ENCODE assay signal across 15 cellular contexts in genomic region chr7:106279425-106280182, GRCh38. TPM values are rescaled to one million over a fixed set of nuclear protein-coding genes. Genes with fewer than 3 reads are reported as not detected.
A peak's percentile ranks its signal among the peaks of the same experiment; 100 is the strongest.
DNase-seq lines count a peak whose midpoint lies in the region; ATAC-seq and TF ChIP-seq lines count a peak whose summit lies in the region.
"Had no signal": no experiment of that assay in that cellular context is flagged by ENCODE, and none has a peak within 500 bp of the region (broad histone marks: within the 10 kb centered on the region; RNA-seq: fewer than 3 reads in every experiment).

No MANE protein-coding gene starts in this region.

- 78% methylated on average over 2 of the region's 2 CpGs for WGBS in right lobe of liver (ENCODE audit: insufficient coverage, low coverage, low lambda C conversion rate, missing lambda C conversion rate)

- H3K4me3 Mint-ChIP-seq in CD14-positive monocyte (peak overlapping the region; percentile 53 to 70), GM23338 (no peak overlapping the region)
- no peak overlapping the region for H3K4me3 Mint-ChIP-seq in activated CD8-positive, alpha-beta T cell treated with anti-CD3 and anti-CD28 coated beads, Interleukin-2, amount 10 ng/mL, durations not matched to agents 7 days and 5 days

- H3K4me1 Mint-ChIP-seq in CD14-positive monocyte, result peaks cover 37% of the 10 kb centered on the region
- H3K4me1 Mint-ChIP-seq in GM23338, result peaks cover 24% of the 10 kb centered on the region
- H3K4me1 Mint-ChIP-seq in activated CD8-positive, alpha-beta T cell treated with anti-CD3 and anti-CD28 coated beads, Interleukin-2, amount 10 ng/mL, durations not matched to agents 7 days and 5 days (ENCODE audit: low read depth), result peaks cover 58% of the 10 kb centered on the region

- H3K4me3 ChIP-seq in GM23338 (no peak overlapping the region), right lobe of liver (no peak overlapping the region)

- no peak for TF ChIP-seq POLR2A in right lobe of liver (IDR thresholded peaks at IDR 0.05)

- H4K20me1 ChIP-seq in GM23338 (replicated peaks; ENCODE audit: insufficient read depth), result peaks cover 46% of the 10 kb centered on the region

- DNase-seq in CD14-positive monocyte (ENCODE audit: low spot score) (no peak), GM23338 (ENCODE audit: low spot score) (no peak), right lobe of liver (no peak)
- DNase-seq in activated CD8-positive, alpha-beta T cell treated with anti-CD3 and anti-CD28 coated beads, Interleukin-2, amount 10 ng/mL, durations not matched to agents 7 days and 5 days, result peak; percentile 39
- DNase-seq: GDM1, NCI-H2081 treated with DMSO at 0.1 percent for 48 hours, substantia nigra had no signal

- H3K9me3 Mint-ChIP-seq in CD14-positive monocyte (peaks cover 0 to 5% (median 2%) of the 10 kb centered on the region in 7 donors), GM23338 (no peaks in the 10 kb centered on the region)
- H3K9me3 Mint-ChIP-seq in activated CD8-positive, alpha-beta T cell treated with anti-CD3 and anti-CD28 coated beads, Interleukin-2, amount 10 ng/mL, durations not matched to agents 7 days and 5 days (ENCODE audit: insufficient read depth), result no peaks in the 10 kb centered on the region

- H3K27me3 Mint-ChIP-seq in CD14-positive monocyte (ENCODE audit: low read depth in 3 of 3), result peaks cover 0 to 8% (median 1%) of the 10 kb centered on the region in 3 donors
- peaks cover 3% of the 10 kb centered on the region for H3K27me3 Mint-ChIP-seq in GM23338 (ENCODE audit: insufficient read depth, low read depth, poor library complexity)
- H3K27me3 Mint-ChIP-seq in activated CD8-positive, alpha-beta T cell treated with anti-CD3 and anti-CD28 coated beads, Interleukin-2, amount 10 ng/mL, durations not matched to agents 7 days and 5 days (ENCODE audit: low read depth), result no peaks in the 10 kb centered on the region

- no peaks in the 10 kb centered on the region for H3K27me3 ChIP-seq in GM23338 (ENCODE audit: insufficient read depth)
- H3K27me3 ChIP-seq in right lobe of liver, result no peaks in the 10 kb centered on the region
- H3K27me3 ChIP-seq: breast epithelium had no signal

- H3K27ac Mint-ChIP-seq in CD14-positive monocyte, result peak overlapping the region in 5 of 7 donors; percentile 22 to 63 (median 52)
- H3K27ac Mint-ChIP-seq in GM23338, result no peak overlapping the region; the same call in 1 of the 2 replicates
- H3K27ac Mint-ChIP-seq in activated CD8-positive, alpha-beta T cell treated with anti-CD3 and anti-CD28 coated beads, Interleukin-2, amount 10 ng/mL, durations not matched to agents 7 days and 5 days, result peak overlapping the region; percentile 66

- H3K36me3 ChIP-seq in GM23338 (ENCODE audit: insufficient read depth) (peaks cover 7% of the 10 kb centered on the region; the same call in 1 of the 2 replicates), right lobe of liver (peaks cover 0 to 37% (median 24%) of the 10 kb centered on the region in 4 donors)
- H3K36me3 ChIP-seq: breast epithelium had no signal

- peaks cover 31% of the 10 kb centered on the region for H3K4me1 ChIP-seq in GM23338 (ENCODE audit: insufficient read depth)
- H3K4me1 ChIP-seq in right lobe of liver, result peaks cover 0 to 38% (median 11%) of the 10 kb centered on the region in 4 donors
- H3K4me1 ChIP-seq: breast epithelium, parathyroid adenoma had no signal

- POLR2A ChIA-PET in activated CD8-positive, alpha-beta T cell treated with anti-CD3 and anti-CD28 coated beads, Interleukin-2, amount 10 ng/mL, durations not matched to agents 7 days and 5 days (lab: Charles Lee), result interaction anchor here (0.5 to 1.1 kb wide), 2 partner anchors 24 to 205 kb away, joined by 3 to 4 read pairs; no protein-coding TSS in a partner anchor

- H3K79me2 ChIP-seq in GM23338 (replicated peaks; ENCODE audit: insufficient read depth), result peaks cover 94% of the 10 kb centered on the region

- H3K9me2 ChIP-seq in GM23338 (ENCODE audit: insufficient read depth), result no peaks in the 10 kb centered on the region

- intact Hi-C loops in CD14-positive monocyte (cut with micrococcal nuclease) (loop anchor here (5.0 to 10.0 kb wide), 2 partner anchors 88 to 175 kb away; no protein-coding TSS in a partner anchor), right lobe of liver (cut with DNase I) (no loop called here)

- ATAC-seq in GM23338, result no peak
- no peak for ATAC-seq in activated CD8-positive, alpha-beta T cell treated with anti-CD3 and anti-CD28 coated beads, Interleukin-2, amount 10 ng/mL, durations not matched to agents 7 days and 5 days
- ATAC-seq in right lobe of liver, result peak in 3 of 4 donors; percentile 2 to 12 (median 11)
- ATAC-seq in GM19324 (IDR thresholded peaks at IDR 0.05; ENCODE audit: low FRiP score, unreplicated experiment), result no peak
- ATAC-seq in GM21576 (IDR thresholded peaks at IDR 0.05; ENCODE audit: unreplicated experiment), result no peak
- ATAC-seq in GM18520 (IDR thresholded peaks at IDR 0.05; ENCODE audit: unreplicated experiment), result no peak
- no peak for ATAC-seq in GM21360 (IDR thresholded peaks at IDR 0.05; ENCODE audit: unreplicated experiment)

- CTCF ChIA-PET in activated CD8-positive, alpha-beta T cell treated with anti-CD3 and anti-CD28 coated beads, Interleukin-2, amount 10 ng/mL, durations not matched to agents 7 days and 5 days (lab: Charles Lee), result interaction anchor here (1.2 to 3.1 kb wide), 2 partner anchors 10 to 11 kb away, joined by 4 to 17 read pairs; no protein-coding TSS in a partner anchor

- 0 out of 2 replicates have a peak overlapping the region, but pooled peaks have one; percentile 10 for H3K4me2 ChIP-seq in GM23338

- H3K36me3 Mint-ChIP-seq in CD14-positive monocyte (peaks cover 81 to 84% of the 10 kb centered on the region in 2 donors), GM23338 (ENCODE audit: low read depth) (peaks cover 17% of the 10 kb centered on the region)
- H3K36me3 Mint-ChIP-seq in activated CD8-positive, alpha-beta T cell treated with anti-CD3 and anti-CD28 coated beads, Interleukin-2, amount 10 ng/mL, durations not matched to agents 7 days and 5 days (ENCODE audit: low read depth), result peaks cover 37% of the 10 kb centered on the region

- no peak overlapping the region for H3K27ac ChIP-seq in GM23338 (ENCODE audit: low read depth)
- peak overlapping the region in 1 of 3 donors; percentile 25 for H3K27ac ChIP-seq in right lobe of liver
- H3K27ac ChIP-seq: C4-2B, epithelial cell of prostate, parathyroid adenoma had no signal

- no peaks in the 10 kb centered on the region for H3K9me3 ChIP-seq in right lobe of liver
- H3K9me3 ChIP-seq: breast epithelium had no signal

- no peaks in the 10 kb centered on the region for H3F3A ChIP-seq in GM23338 (replicated peaks; ENCODE audit: low read depth)

- TF ChIP-seq CTCF in CD14-positive monocyte (IDR thresholded peaks at IDR 0.05), result no peak
- no peak for TF ChIP-seq CTCF in GM23338 (conservative IDR thresholded peaks at IDR 0.05; ENCODE audit: low read depth in 2 of 2)
- TF ChIP-seq CTCF in right lobe of liver (IDR thresholded peaks at IDR 0.05), result no peak

- no peak overlapping the region for H2AFZ ChIP-seq in GM23338
- H2AFZ ChIP-seq: parathyroid adenoma had no signal

TF ChIP-seq in GM23338, 12 proteins besides CTCF, POLR2A, EP300 and RAD21:
- TF ChIP-seq REST (IDR thresholded peaks at IDR 0.05; ENCODE audit: unreplicated experiment) (no peak), ZNF114 (CRISPR knock-in tag; IDR thresholded peaks at IDR 0.05) (no peak)

RNA-seq across cellular contexts. Expression of gene NAMPT, which starts 5.2 kb away (rescaled TPM):
- polyA plus RNA-seq in CD14-positive monocyte (100 to 1,000 TPM in 1 of 2 donors, 10 to 100 TPM in 1; 71.3 to 133 TPM), GM23338 (2016; fragmentation: Nextera tagmentation; extraction: Ambion mirVana) (34.3 and 37.9 TPM in 2 replicates)
- total RNA-seq in GM23338 (2014; rRNA removed; shearing (Covaris generic)), result 73.9 and 98.1 TPM in 2 replicates
- total RNA-seq in activated CD8-positive, alpha-beta T cell treated with anti-CD3 and anti-CD28 coated beads, Interleukin-2, amount 10 ng/mL, durations not matched to agents 7 days and 5 days, result 10 to 100 TPM; 65.5 to 69.3 TPM
- total RNA-seq in right lobe of liver, result 100 to 1,000 TPM; 118 to 726 (median 515) TPM

Comparison
In these comparisons a context has a peak if more than half of its experiments do, and no peak if none do; other contexts are left out.
1. H3K4me3 Mint-ChIP-seq: peak in CD14-positive monocyte (2 of 2); none in GM23338 (single experiment) and activated CD8-positive, alpha-beta T cell treated with anti-CD3 and anti-CD28 coated beads, Interleukin-2, amount 10 ng/mL, durations not matched to agents 7 days and 5 days (single experiment).
2. ATAC-seq: peak in right lobe of liver (3 of 4); none in GM23338 (single experiment), activated CD8-positive, alpha-beta T cell treated with anti-CD3 and anti-CD28 coated beads, Interleukin-2, amount 10 ng/mL, durations not matched to agents 7 days and 5 days (single experiment), GM19324 (single experiment), GM21576 (single experiment), GM18520 (single experiment) and GM21360 (single experiment).
3. intact Hi-C loops: an anchor here in CD14-positive monocyte (5.0 to 10.0 kb wide); none called in right lobe of liver.